Comparison of ENCODE assay signal across 8 cellular contexts in genomic region chr17:79707931-79708891, GRCh38. TPM values are rescaled to one million over a fixed set of nuclear protein-coding genes. Genes with fewer than 3 reads are reported as not detected.
DNase-seq lines count a peak whose midpoint lies in the region; ATAC-seq and TF ChIP-seq lines count a peak whose summit lies in the region.

No MANE protein-coding gene starts in this region.

- no peaks in the 10 kb centered on the region for H4K20me1 ChIP-seq in H9 (ENCODE audit: control insufficient read depth, insufficient read depth, insufficient read length)

- H3K27ac ChIP-seq in H9 (ENCODE audit: insufficient read length, low read depth, low read length) = no peak overlapping the region
- no peak overlapping the region for H3K27ac ChIP-seq in Peyer's patch

- H3K18ac ChIP-seq in H9 (ENCODE audit: insufficient read length, low read depth, low read length) = no peak overlapping the region

- H3K27me3 ChIP-seq in H9 (ENCODE audit: insufficient read depth, low read length) (no peaks in the 10 kb centered on the region), Peyer's patch (no peaks in the 10 kb centered on the region)

- intact Hi-C loops in activated T-helper 1 cell treated with anti-CD3 and anti-CD28 coated beads, Interleukin-12 subunit alpha, Interleukin-12 subunit beta, Interleukin-2, Interleukin-4 antibody, amounts not matched to agents 30 ng/mL and 10 ng/mL and 1 ng/mL, durations not matched to agents 14 hours and 24 hours and 36 hours (cut with micrococcal nuclease) = loop anchor here (1.0 to 5.0 kb wide), 2 partner anchors 307 to 661 kb away; no protein-coding TSS in a partner anchor

- no peaks in the 10 kb centered on the region for H3K79me2 ChIP-seq in H9 (ENCODE audit: insufficient read depth, low read length)

- peaks cover 3% of the 10 kb centered on the region for H3K23me2 ChIP-seq in H9 (ENCODE audit: insufficient read length, low read depth, low read length, poor library complexity, severe bottlenecking)

- H3K9ac ChIP-seq in H9 (ENCODE audit: extremely low read depth, insufficient read length, low read length) = no peak overlapping the region

- H3K27ac Mint-ChIP-seq in H9 (no peak overlapping the region), osteocyte (ENCODE audit: unreplicated experiment) (no peak overlapping the region), type B pancreatic cell (no peak overlapping the region)
- no peak overlapping the region for H3K27ac Mint-ChIP-seq in activated T-helper 1 cell treated with anti-CD3 and anti-CD28 coated beads, Interleukin-12 subunit alpha, Interleukin-12 subunit beta, Interleukin-2, Interleukin-4 antibody, amounts not matched to agents 30 ng/mL and 10 ng/mL and 1 ng/mL, durations not matched to agents 14 hours and 24 hours and 36 hours

- H3T11ph ChIP-seq in H9 (ENCODE audit: low read length) = no peak overlapping the region

- no peak overlapping the region for H2AK5ac ChIP-seq in H9 (ENCODE audit: insufficient read length, low read length)

- H2AFZ ChIP-seq in H9 (ENCODE audit: low read length) = no peak overlapping the region

- H3K4me1 Mint-ChIP-seq in H9 (peaks cover 9 to 14% of the 10 kb centered on the region in 2 experiments; a peak in 3 of 4 replicates), osteocyte (ENCODE audit: unreplicated experiment) (peaks cover 2% of the 10 kb centered on the region), type B pancreatic cell (ENCODE audit: unreplicated experiment) (no peaks in the 10 kb centered on the region)
- no peaks in the 10 kb centered on the region for H3K4me1 Mint-ChIP-seq in activated T-helper 1 cell treated with anti-CD3 and anti-CD28 coated beads, Interleukin-12 subunit alpha, Interleukin-12 subunit beta, Interleukin-2, Interleukin-4 antibody, amounts not matched to agents 30 ng/mL and 10 ng/mL and 1 ng/mL, durations not matched to agents 14 hours and 24 hours and 36 hours (ENCODE audit: low read depth)

- H3K36me3 ChIP-seq in Peyer's patch = no peaks in the 10 kb centered on the region

- peak; percentile 89 for TF ChIP-seq CTCF in H9 (conservative IDR thresholded peaks at IDR 0.05)
- peak; percentile 59 to 86 (median 69) for TF ChIP-seq CTCF in Peyer's patch (IDR thresholded peaks at IDR 0.05)
- peak; percentile 86 for TF ChIP-seq CTCF in osteocyte (IDR thresholded peaks at IDR 0.05)
- TF ChIP-seq CTCF in type B pancreatic cell (conservative IDR thresholded peaks at IDR 0.05) = peak; percentile 94

- no CpG with 5 or more reads among the region's 35 CpGs for WGBS in H9 (ENCODE audit: extremely low coverage, insufficient read length, low lambda C conversion rate)

- no peak for TF ChIP-seq POLR2A in Peyer's patch (IDR thresholded peaks at IDR 0.05)

- no peak overlapping the region for H2BK12ac ChIP-seq in H9 (ENCODE audit: insufficient read length, low read depth, low read length)

- no peak overlapping the region for H2BK20ac ChIP-seq in H9 (ENCODE audit: low read depth, low read length, poor library complexity, severe bottlenecking)

- no peak overlapping the region for H3K14ac ChIP-seq in H9 (ENCODE audit: insufficient read depth, low read length)

- H3K27me3 Mint-ChIP-seq in H9 (ENCODE audit: low read depth) = peaks cover 2% of the 10 kb centered on the region
- H3K27me3 Mint-ChIP-seq in activated T-helper 1 cell treated with anti-CD3 and anti-CD28 coated beads, Interleukin-12 subunit alpha, Interleukin-12 subunit beta, Interleukin-2, Interleukin-4 antibody, amounts not matched to agents 30 ng/mL and 10 ng/mL and 1 ng/mL, durations not matched to agents 14 hours and 24 hours and 36 hours (ENCODE audit: insufficient read depth) = no peaks in the 10 kb centered on the region
- peaks cover 11% of the 10 kb centered on the region for H3K27me3 Mint-ChIP-seq in osteocyte (ENCODE audit: unreplicated experiment)
- H3K27me3 Mint-ChIP-seq in type B pancreatic cell = peaks cover 6% of the 10 kb centered on the region

- no peak overlapping the region for H4K91ac ChIP-seq in H9 (ENCODE audit: insufficient read length, low read depth, low read length)

- no peak overlapping the region for H3K4ac ChIP-seq in H9 (ENCODE audit: low read depth, low read length)

- no peak overlapping the region for H2BK15ac ChIP-seq in H9 (ENCODE audit: low read depth, low read length)

- H3K9me3 Mint-ChIP-seq in H9 (no peaks in the 10 kb centered on the region), osteocyte (ENCODE audit: unreplicated experiment) (no peaks in the 10 kb centered on the region), type B pancreatic cell (no peaks in the 10 kb centered on the region)
- no peaks in the 10 kb centered on the region for H3K9me3 Mint-ChIP-seq in activated T-helper 1 cell treated with anti-CD3 and anti-CD28 coated beads, Interleukin-12 subunit alpha, Interleukin-12 subunit beta, Interleukin-2, Interleukin-4 antibody, amounts not matched to agents 30 ng/mL and 10 ng/mL and 1 ng/mL, durations not matched to agents 14 hours and 24 hours and 36 hours

- H3K56ac ChIP-seq in H9 (ENCODE audit: insufficient read length, low read depth, low read length) = no peak overlapping the region

- no peaks in the 10 kb centered on the region for H3K79me1 ChIP-seq in H9 (ENCODE audit: insufficient read depth, low read depth, low read length, poor library complexity, severe bottlenecking)

- H3K36me3 Mint-ChIP-seq in H9 (ENCODE audit: insufficient read depth in 1 of 3, low read depth in 3 of 3) (no peaks in the 10 kb centered on the region), osteocyte (ENCODE audit: unreplicated experiment) (no peaks in the 10 kb centered on the region), type B pancreatic cell (no peaks in the 10 kb centered on the region)
- H3K36me3 Mint-ChIP-seq in activated T-helper 1 cell treated with anti-CD3 and anti-CD28 coated beads, Interleukin-12 subunit alpha, Interleukin-12 subunit beta, Interleukin-2, Interleukin-4 antibody, amounts not matched to agents 30 ng/mL and 10 ng/mL and 1 ng/mL, durations not matched to agents 14 hours and 24 hours and 36 hours (ENCODE audit: low read depth) = no peaks in the 10 kb centered on the region

- no peak for ATAC-seq in GM18861 (IDR thresholded peaks at IDR 0.05; ENCODE audit: unreplicated experiment)

- H3K23ac ChIP-seq in H9 (ENCODE audit: insufficient read length, low read depth, low read length) = no peak overlapping the region

- H4K8ac ChIP-seq in H9 (replicated peaks; ENCODE audit: insufficient read length, low read depth, low read length) = no peak overlapping the region

- DNase-seq in AG20443 (ENCODE audit: low spot score) (peak; percentile 78), H9 (peak; percentile 79), Peyer's patch (peak; percentile 31 to 72 (median 65)), fibroblast of the conjunctiva (ENCODE audit: low read depth) (peak; percentile 18), osteocyte (ENCODE audit: extremely low spot score, unreplicated experiment) (no peak), type B pancreatic cell (ENCODE audit: extremely low spot score, unreplicated experiment) (no peak)
- DNase-seq in activated T-helper 1 cell treated with anti-CD3 and anti-CD28 coated beads, Interleukin-12 subunit alpha, Interleukin-12 subunit beta, Interleukin-2, Interleukin-4 antibody, amounts not matched to agents 30 ng/mL and 10 ng/mL and 1 ng/mL, durations not matched to agents 14 hours and 24 hours and 36 hours (ENCODE audit: low spot score) = peak; percentile 38

- H3K9me3 ChIP-seq in H9 (ENCODE audit: control insufficient read depth, low read depth, low read length) (no peaks in the 10 kb centered on the region), Peyer's patch (no peaks in the 10 kb centered on the region)

- H3K4me1 ChIP-seq in H9 (ENCODE audit: insufficient read depth, low read length) (no peaks in the 10 kb centered on the region), Peyer's patch (peaks cover 0 to 3% (median 1%) of the 10 kb centered on the region in 4 donors)

- no peak overlapping the region for H2BK5ac ChIP-seq in H9 (ENCODE audit: insufficient read length, low read length)

- H4K5ac ChIP-seq in H9 (ENCODE audit: insufficient read length, low read depth, low read length) = no peak overlapping the region

- peak overlapping the region; percentile 9 to 26; a peak in 2 of 5 replicates for H3K4me3 Mint-ChIP-seq in H9
- H3K4me3 Mint-ChIP-seq in activated T-helper 1 cell treated with anti-CD3 and anti-CD28 coated beads, Interleukin-12 subunit alpha, Interleukin-12 subunit beta, Interleukin-2, Interleukin-4 antibody, amounts not matched to agents 30 ng/mL and 10 ng/mL and 1 ng/mL, durations not matched to agents 14 hours and 24 hours and 36 hours = no peak overlapping the region
- no peak overlapping the region for H3K4me3 Mint-ChIP-seq in osteocyte (ENCODE audit: unreplicated experiment)
- no peak overlapping the region for H3K4me3 Mint-ChIP-seq in type B pancreatic cell

- H3K4me3 ChIP-seq in Peyer's patch = peak overlapping the region in 2 of 4 donors; percentile 7 to 17

- H2BK120ac ChIP-seq in H9 (ENCODE audit: low read depth, low read length, poor library complexity, severe bottlenecking) = no peak overlapping the region

- H3K4me2 ChIP-seq in H9 (ENCODE audit: insufficient read depth, insufficient read length, low read length) = peak overlapping the region; percentile 24

RNA-seq across cellular contexts. Expression of gene ENPP7, which starts 22.5 kb away (rescaled TPM):
- total RNA-seq in H9 (2021) (not detected in 2 replicates), Peyer's patch (10 to 100 TPM in 3 of 4 donors, not detected in 1; 17.2 to 27.3 (median 22.5) TPM), osteocyte (not detected in 2 replicates), type B pancreatic cell (ENCODE audit: low replicate concordance) (5.3 and 20.5 TPM in 2 replicates)
- 0.10 and 0.16 TPM in 2 replicates for total RNA-seq in activated T-helper 1 cell treated with anti-CD3 and anti-CD28 coated beads, Interleukin-12 subunit alpha, Interleukin-12 subunit beta, Interleukin-2, Interleukin-4 antibody, amounts not matched to agents 30 ng/mL and 10 ng/mL and 1 ng/mL, durations not matched to agents 14 hours and 24 hours and 36 hours

Comparison
In these comparisons a context has a peak if more than half of its experiments do, and no peak if none do; other contexts are left out.
1. DNase-seq: peak in AG20443 (single experiment), H9 (single experiment), Peyer's patch (3 of 3), activated T-helper 1 cell treated with anti-CD3 and anti-CD28 coated beads, Interleukin-12 subunit alpha, Interleukin-12 subunit beta, Interleukin-2, Interleukin-4 antibody, amounts not matched to agents 30 ng/mL and 10 ng/mL and 1 ng/mL, durations not matched to agents 14 hours and 24 hours and 36 hours (single experiment) and fibroblast of the conjunctiva (single experiment); none in osteocyte (single experiment) and type B pancreatic cell (single experiment).
2. H3K4me3 Mint-ChIP-seq: peak in H9 (2 of 2); none in activated T-helper 1 cell treated with anti-CD3 and anti-CD28 coated beads, Interleukin-12 subunit alpha, Interleukin-12 subunit beta, Interleukin-2, Interleukin-4 antibody, amounts not matched to agents 30 ng/mL and 10 ng/mL and 1 ng/mL, durations not matched to agents 14 hours and 24 hours and 36 hours (single experiment), osteocyte (single experiment) and type B pancreatic cell (single experiment).
3. Peak in every context shown above with its lines, with median percentiles within 50 percentile points of each other: CTCF ChIP-seq.